Comparison of ENCODE assay signal across 6 cellular contexts in the genomic region with DNA sequence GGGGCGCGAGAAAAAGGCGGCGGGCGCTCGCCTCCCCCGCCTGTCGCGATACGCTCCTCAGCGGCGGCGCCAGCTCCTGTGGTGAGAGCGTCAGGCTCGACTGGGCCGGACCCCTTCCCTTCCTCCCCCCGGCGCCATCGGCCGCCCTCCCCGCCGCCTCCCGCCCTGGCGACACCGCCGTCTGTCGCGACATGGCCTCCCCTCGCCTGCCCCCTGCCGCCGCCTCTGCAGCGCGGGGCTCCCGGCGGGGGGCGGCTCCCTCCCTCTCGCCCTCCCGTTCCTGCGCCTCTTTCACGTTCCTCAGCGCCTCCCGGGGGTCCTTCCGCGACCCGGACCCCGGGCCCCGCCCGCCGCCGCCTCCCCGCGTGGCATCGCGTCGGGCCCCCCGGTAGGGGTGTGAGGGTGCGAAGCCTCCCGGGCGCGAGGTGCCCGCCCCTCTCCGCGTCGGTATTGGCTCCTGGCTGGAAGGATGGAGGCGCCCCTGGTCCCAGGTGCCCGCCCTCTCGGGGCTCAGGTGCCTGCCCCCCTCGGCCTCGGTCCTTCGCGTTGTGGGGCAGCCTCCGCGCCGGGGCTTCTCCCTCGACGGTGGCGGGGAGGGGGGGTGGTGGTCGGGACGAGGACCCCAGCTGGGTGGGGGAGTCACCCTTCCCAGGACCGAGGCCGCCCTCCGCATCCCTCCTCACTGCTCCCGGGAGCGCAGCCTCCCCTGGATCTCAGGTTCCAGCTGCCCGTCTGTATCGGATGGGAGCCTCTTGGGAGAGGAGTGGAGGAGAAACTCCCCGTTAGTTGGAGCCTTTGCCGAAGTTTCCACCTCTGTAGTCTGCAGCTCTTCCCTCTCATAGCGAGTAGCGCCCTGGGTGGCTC. TPM values are rescaled to one million over a fixed set of nuclear protein-coding genes. Genes with fewer than 3 reads are reported as not detected.
DNase-seq lines count a peak whose midpoint lies in the region; ATAC-seq and TF ChIP-seq lines count a peak whose summit lies in the region.

No MANE protein-coding gene starts in this region.

- H3K9me3 ChIP-seq in liver (ENCODE audit: control insufficient read depth in 4 of 4, low read length in 3 of 4), result no peaks in the 10 kb centered on the region

- peak overlapping the region; percentile 81 to 84 for H3K27ac ChIP-seq in liver (ENCODE audit: low read depth in 1 of 2, low read length in 2 of 2)

- H3K27me3 Mint-ChIP-seq in HFFc6 (ENCODE audit: insufficient read depth), result peaks cover 2% of the 10 kb centered on the region; the same call in 1 of the 2 replicates

- H3K27me3 ChIP-seq in liver (ENCODE audit: control insufficient read depth in 4 of 4, insufficient read depth in 4 of 4, low read length in 3 of 4), result no peaks in the 10 kb centered on the region

- TF ChIP-seq CTCF in HFFc6 (IDR thresholded peaks at IDR 0.05), result peak; percentile 62
- no peak for TF ChIP-seq CTCF in liver (IDR thresholded peaks at IDR 0.05; ENCODE audit: low read depth, low read length, missing input control)

- no peaks in the 10 kb centered on the region for H3K9me3 Mint-ChIP-seq in HFFc6

- 3% methylated on average over 90 of the region's 90 CpGs for WGBS in liver

- peak overlapping the region; percentile 89 for H3K27ac Mint-ChIP-seq in HFFc6

- DNase-seq in HFFc6 (no peak), NCI-H446 (lab: John Stamatoyannopoulos, UW) (no peak), NCI-H128 (lab: John Stamatoyannopoulos, UW; ENCODE audit: unreplicated experiment) (no peak)
- peak; percentile 32 for DNase-seq in activated T-helper 9 cell treated with anti-CD3 and anti-CD28 coated beads, Interleukin-2, amount 50 U/mL, for 16 hours (ENCODE audit: low read depth)

- no peak for ATAC-seq in HG03135 (IDR thresholded peaks at IDR 0.05; ENCODE audit: unreplicated experiment)

- peaks cover 50% of the 10 kb centered on the region for H3K4me1 Mint-ChIP-seq in HFFc6 (ENCODE audit: low read depth)

- H3K9ac ChIP-seq in liver (ENCODE audit: low read depth in 1 of 2, low read length in 2 of 2), result peak overlapping the region; percentile 22 to 43

- H3K4me1 ChIP-seq in liver (ENCODE audit: control insufficient read depth in 4 of 4, insufficient read depth in 4 of 4, low read length in 3 of 4), result peaks cover 3 to 35% (median 31%) of the 10 kb centered on the region in 4 donors

- peak overlapping the region; percentile 61 to 88 (median 79) for H3K4me3 ChIP-seq in liver (ENCODE audit: low read depth in 1 of 3, low read length in 3 of 3)

- peaks cover 11% of the 10 kb centered on the region for H3K36me3 Mint-ChIP-seq in HFFc6 (ENCODE audit: low read depth)

- TF ChIP-seq RAD21 in liver (IDR thresholded peaks at IDR 0.05), result no peak

- peak overlapping the region; percentile 91 for H3K4me3 Mint-ChIP-seq in HFFc6

- peaks cover 0 to 13% (median 10%) of the 10 kb centered on the region in 4 donors for H3K36me3 ChIP-seq in liver (ENCODE audit: control insufficient read depth in 4 of 4, insufficient read depth in 3 of 4, low read depth in 1 of 4, low read length in 3 of 4)

TF ChIP-seq in liver, 16 proteins besides CTCF, POLR2A, EP300 and RAD21:
- TF ChIP-seq, protein P1, sequence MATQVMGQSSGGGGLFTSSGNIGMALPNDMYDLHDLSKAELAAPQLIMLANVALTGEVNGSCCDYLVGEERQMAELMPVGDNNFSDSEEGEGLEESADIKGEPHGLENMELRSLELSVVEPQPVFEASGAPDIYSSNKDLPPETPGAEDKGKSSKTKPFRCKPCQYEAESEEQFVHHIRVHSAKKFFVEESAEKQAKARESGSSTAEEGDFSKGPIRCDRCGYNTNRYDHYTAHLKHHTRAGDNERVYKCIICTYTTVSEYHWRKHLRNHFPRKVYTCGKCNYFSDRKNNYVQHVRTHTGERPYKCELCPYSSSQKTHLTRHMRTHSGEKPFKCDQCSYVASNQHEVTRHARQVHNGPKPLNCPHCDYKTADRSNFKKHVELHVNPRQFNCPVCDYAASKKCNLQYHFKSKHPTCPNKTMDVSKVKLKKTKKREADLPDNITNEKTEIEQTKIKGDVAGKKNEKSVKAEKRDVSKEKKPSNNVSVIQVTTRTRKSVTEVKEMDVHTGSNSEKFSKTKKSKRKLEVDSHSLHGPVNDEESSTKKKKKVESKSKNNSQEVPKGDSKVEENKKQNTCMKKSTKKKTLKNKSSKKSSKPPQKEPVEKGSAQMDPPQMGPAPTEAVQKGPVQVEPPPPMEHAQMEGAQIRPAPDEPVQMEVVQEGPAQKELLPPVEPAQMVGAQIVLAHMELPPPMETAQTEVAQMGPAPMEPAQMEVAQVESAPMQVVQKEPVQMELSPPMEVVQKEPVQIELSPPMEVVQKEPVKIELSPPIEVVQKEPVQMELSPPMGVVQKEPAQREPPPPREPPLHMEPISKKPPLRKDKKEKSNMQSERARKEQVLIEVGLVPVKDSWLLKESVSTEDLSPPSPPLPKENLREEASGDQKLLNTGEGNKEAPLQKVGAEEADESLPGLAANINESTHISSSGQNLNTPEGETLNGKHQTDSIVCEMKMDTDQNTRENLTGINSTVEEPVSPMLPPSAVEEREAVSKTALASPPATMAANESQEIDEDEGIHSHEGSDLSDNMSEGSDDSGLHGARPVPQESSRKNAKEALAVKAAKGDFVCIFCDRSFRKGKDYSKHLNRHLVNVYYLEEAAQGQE (IDR thresholded peaks at IDR 0.05), result no peak
- TF ChIP-seq JUND (IDR thresholded peaks at IDR 0.05), result no peak
- TF ChIP-seq FOXA2 (IDR thresholded peaks at IDR 0.05), result no peak
- TF ChIP-seq SP1 (IDR thresholded peaks at IDR 0.05), result no peak
- TF ChIP-seq NR2F2 (IDR thresholded peaks at IDR 0.05), result no peak
- TF ChIP-seq, protein P2, sequence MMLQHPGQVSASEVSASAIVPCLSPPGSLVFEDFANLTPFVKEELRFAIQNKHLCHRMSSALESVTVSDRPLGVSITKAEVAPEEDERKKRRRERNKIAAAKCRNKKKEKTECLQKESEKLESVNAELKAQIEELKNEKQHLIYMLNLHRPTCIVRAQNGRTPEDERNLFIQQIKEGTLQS (IDR thresholded peaks at IDR 0.05), result no peak
- TF ChIP-seq GABPA (IDR thresholded peaks at IDR 0.05 in 1 of 2, conservative IDR thresholded peaks at IDR 0.05 in 1 of 2), result no peak
- TF ChIP-seq FOXA1 (IDR thresholded peaks at IDR 0.05), result no peak
- no peak for TF ChIP-seq EGR1 (IDR thresholded peaks at IDR 0.05; ENCODE audit: low read depth in 2 of 2)
- TF ChIP-seq RXRA (IDR thresholded peaks at IDR 0.05), result no peak
- TF ChIP-seq TAF1 (conservative IDR thresholded peaks at IDR 0.05), result no peak
- no peak for TF ChIP-seq HNF4G (IDR thresholded peaks at IDR 0.05)
- no peak for TF ChIP-seq HNF4A (conservative IDR thresholded peaks at IDR 0.05)
- no peak for TF ChIP-seq ZBTB33 (IDR thresholded peaks at IDR 0.05)
- no peak for TF ChIP-seq YY1 (IDR thresholded peaks at IDR 0.05)
- TF ChIP-seq, protein P3, sequence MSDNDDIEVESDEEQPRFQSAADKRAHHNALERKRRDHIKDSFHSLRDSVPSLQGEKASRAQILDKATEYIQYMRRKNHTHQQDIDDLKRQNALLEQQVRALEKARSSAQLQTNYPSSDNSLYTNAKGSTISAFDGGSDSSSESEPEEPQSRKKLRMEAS (IDR thresholded peaks at IDR 0.05), result no peak

RNA-seq across cellular contexts. Expression of gene CNOT3, which starts 0.6 kb away (rescaled TPM):
- 10 to 100 TPM; 46.4 to 65.5 (median 59.6) TPM for total RNA-seq in HFFc6 (2021; fragmentation: NEBNext Ultra II Directional; extraction: Animal tissue kit (Norgen Biotek cat#: 25700))
- total RNA-seq in liver, result 10 to 100 TPM in 1 of 2 donors, 1 to 10 TPM in 1; 6.3 to 13.0 TPM
- polyA plus RNA-seq in liver, result 10 to 100 TPM in 1 of 2 donors, 1 to 10 TPM in 1; 3.7 to 11.9 TPM

RNA-seq across cellular contexts. Expression of gene LENG1, which starts 21.4 kb away (rescaled TPM):
- 1 to 10 TPM; 3.7 to 7.6 (median 6.2) TPM for total RNA-seq in HFFc6 (2021; fragmentation: NEBNext Ultra II Directional; extraction: Animal tissue kit (Norgen Biotek cat#: 25700))
- 1 to 10 TPM; 2.6 to 3.0 TPM for total RNA-seq in liver
- 1 to 10 TPM; 2.8 to 4.4 TPM for polyA plus RNA-seq in liver

RNA-seq across cellular contexts. Expression of gene PRPF31, which starts 22.6 kb away (rescaled TPM):
- total RNA-seq in HFFc6 (2021; fragmentation: NEBNext Ultra II Directional; extraction: Animal tissue kit (Norgen Biotek cat#: 25700)), result 10 to 100 TPM; 66.1 to 92.5 (median 83.6) TPM
- total RNA-seq in liver, result 10 to 100 TPM; 23.8 to 33.0 TPM
- 10 to 100 TPM; 25.8 to 31.7 TPM for polyA plus RNA-seq in liver

RNA-seq across cellular contexts. Expression of gene TFPT, which starts 22.7 kb away (rescaled TPM):
- total RNA-seq in HFFc6 (2021; fragmentation: NEBNext Ultra II Directional; extraction: Animal tissue kit (Norgen Biotek cat#: 25700)), result 10 to 100 TPM in 5 of 6 experiments, 1 to 10 TPM in 1; 9.3 to 15.4 (median 14.5) TPM
- 1 to 10 TPM; 2.4 to 4.9 TPM for total RNA-seq in liver
- 1 to 10 TPM; 3.5 to 5.6 TPM for polyA plus RNA-seq in liver

RNA-seq across cellular contexts. Expression of gene TMC4, which starts 34.8 kb away (rescaled TPM):
- under 1 TPM; 0.43 to 0.70 (median 0.55) TPM for total RNA-seq in HFFc6 (2021; fragmentation: NEBNext Ultra II Directional; extraction: Animal tissue kit (Norgen Biotek cat#: 25700))
- total RNA-seq in liver, result 1 to 10 TPM in 1 of 2 donors, under 1 TPM in 1; 0.23 to 1.8 TPM
- polyA plus RNA-seq in liver, result 1 to 10 TPM in 1 of 2 donors, under 1 TPM in 1; 0.92 to 2.4 TPM
